ENCODE assay signal across 15 cellular contexts in genomic region chrX:48022100-48022499, GRCh38. TPM values are rescaled to one million over a fixed set of nuclear protein-coding genes. Genes with fewer than 3 reads are reported as not detected.
DNase-seq lines count a peak whose midpoint lies in the region; ATAC-seq and TF ChIP-seq lines count a peak whose summit lies in the region.
"Had no signal": no experiment of that assay in that cellular context is flagged by ENCODE, and none has a peak within 500 bp of the region (broad histone marks: within the 10 kb centered on the region; RNA-seq: fewer than 3 reads in every experiment).

No MANE protein-coding gene starts in this region.

- intact Hi-C loops in CD8-positive, alpha-beta T cell (cut with DNase I, micrococcal nuclease) = loop anchor here (2.0 to 10.0 kb wide), 6 partner anchors 25 to 657 kb away; partner anchors contain the start of genes ARAF (in 1 of the 2), SYN1 (in 1 of the 2), UXT (in 1 of the 2) and ZNF41 (in 1 of the 2)
- intact Hi-C loops in adrenal gland (cut with DNase I) = no loop called here

- H3K4me3 Mint-ChIP-seq in CD8-positive, alpha-beta T cell = peak overlapping the region; percentile 95

- POLR2A ChIA-PET in CD8-positive, alpha-beta T cell (lab: Charles Lee) = no interaction called here

- no peaks in the 10 kb centered on the region for H3K79me2 ChIP-seq in Loucy (ENCODE audit: insufficient read depth, low read length)
- no peaks in the 10 kb centered on the region for H3K79me2 ChIP-seq in parathyroid adenoma

- no peaks in the 10 kb centered on the region for H3K9me3 ChIP-seq in CD8-positive, alpha-beta T cell (ENCODE audit: low read length)
- H3K9me3 ChIP-seq in Loucy (ENCODE audit: insufficient read depth, low read depth, low read length) (no peaks in the 10 kb centered on the region), parathyroid adenoma (ENCODE audit: control insufficient read depth, low read length) (no peaks in the 10 kb centered on the region), adrenal gland (replicated peaks in 1 of 3) (no peaks in the 10 kb centered on the region)
- H3K9me3 ChIP-seq: prostate gland had no signal

- H3K4me2 ChIP-seq in Loucy (ENCODE audit: low read depth, low read length, poor library complexity, severe bottlenecking) (peak overlapping the region; percentile 83), parathyroid adenoma (ENCODE audit: low read length) (peak overlapping the region; percentile 79)

- H3K4me1 Mint-ChIP-seq in CD8-positive, alpha-beta T cell (ENCODE audit: low read depth) = peaks cover 19% of the 10 kb centered on the region

- no peak for TF ChIP-seq CTCF in CD8-positive, alpha-beta T cell (IDR thresholded peaks at IDR 0.05)
- no peak for TF ChIP-seq CTCF in Loucy (conservative IDR thresholded peaks at IDR 0.05; ENCODE audit: low read length)
- TF ChIP-seq CTCF in parathyroid adenoma (IDR thresholded peaks at IDR 0.05) = no peak
- no peak for TF ChIP-seq CTCF in adrenal gland (IDR thresholded peaks at IDR 0.05)

- H3K4me1 ChIP-seq in CD8-positive, alpha-beta T cell (ENCODE audit: insufficient read depth, low read length) = peaks cover 3% of the 10 kb centered on the region
- H3K4me1 ChIP-seq in Loucy (ENCODE audit: insufficient read depth, low read length, poor library complexity, severe bottlenecking) (peaks cover 2% of the 10 kb centered on the region), parathyroid adenoma (no peaks in the 10 kb centered on the region), adrenal gland (replicated peaks in 1 of 2) (no peaks in the 10 kb centered on the region)
- H3K4me1 ChIP-seq: prostate gland had no signal

- no peaks in the 10 kb centered on the region for H3K9me2 ChIP-seq in Loucy (replicated peaks; ENCODE audit: low read depth, low read length)

- no peaks in the 10 kb centered on the region for H3K9me3 Mint-ChIP-seq in CD8-positive, alpha-beta T cell

- H3K27me3 Mint-ChIP-seq in CD8-positive, alpha-beta T cell (ENCODE audit: low read depth) = no peaks in the 10 kb centered on the region

- no peak overlapping the region for H3K4me3 ChIP-seq in CD8-positive, alpha-beta T cell (ENCODE audit: low read depth, low read length)
- H3K4me3 ChIP-seq in Loucy (ENCODE audit: low read length, poor library complexity, severe bottlenecking) (peak overlapping the region; percentile 83), parathyroid adenoma (ENCODE audit: low read depth, low read length) (peak overlapping the region; percentile 76), adrenal gland (no peak overlapping the region)

- no peak for DNase-seq in CD8-positive, alpha-beta T cell
- no peak for DNase-seq in epithelial cell of prostate (ENCODE audit: low read depth, low spot score)
- no peak for DNase-seq in adrenal gland
- DNase-seq in NCI-H1417 (lab: John Stamatoyannopoulos, UW) = no peak
- DNase-seq: cortex of kidney had no signal

- TF ChIP-seq POLR2A in adrenal gland (IDR thresholded peaks at IDR 0.05) = no peak

- no peaks in the 10 kb centered on the region for H3F3A ChIP-seq in Loucy (ENCODE audit: low read depth)

- CTCF ChIA-PET in CD8-positive, alpha-beta T cell (lab: Charles Lee) = interaction anchor here (1.0 kb wide), 1 partner anchor 63 kb away, joined by 3 read pairs; no protein-coding TSS in a partner anchor

- no peaks in the 10 kb centered on the region for H3K36me3 ChIP-seq in CD8-positive, alpha-beta T cell (ENCODE audit: insufficient read depth, low read length)
- H3K36me3 ChIP-seq in Loucy (ENCODE audit: insufficient read depth, low read length) = no peaks in the 10 kb centered on the region
- H3K36me3 ChIP-seq in parathyroid adenoma (ENCODE audit: control insufficient read depth, insufficient read depth, low read length) = no peaks in the 10 kb centered on the region
- H3K36me3 ChIP-seq in adrenal gland (replicated peaks in 1 of 2) = no peaks in the 10 kb centered on the region
- H3K36me3 ChIP-seq: prostate gland had no signal

- no peaks in the 10 kb centered on the region for H4K20me1 ChIP-seq in Loucy (ENCODE audit: insufficient read depth, low read length, poor library complexity, severe bottlenecking)

- no peak for ATAC-seq in CD8-positive, alpha-beta T cell
- ATAC-seq in HG03469 (IDR thresholded peaks at IDR 0.05; ENCODE audit: unreplicated experiment) = no peak
- ATAC-seq in HG02759 (IDR thresholded peaks at IDR 0.05; ENCODE audit: unreplicated experiment) = no peak

- WGBS in adrenal gland, 4 donors = 47 to 73% (median 61%) methylated on average over 1 to 3 of the region's 3 CpGs

- H2AFZ ChIP-seq in Loucy (ENCODE audit: low read length) (no peak overlapping the region), parathyroid adenoma (no peak overlapping the region)

- no peak overlapping the region for H3K27ac ChIP-seq in CD8-positive, alpha-beta T cell (ENCODE audit: low read depth, low read length)
- H3K27ac ChIP-seq in epithelial cell of prostate (peak overlapping the region; percentile 47), parathyroid adenoma (no peak overlapping the region), adrenal gland (no peak overlapping the region)

- peak overlapping the region; percentile 77 for H3K9ac ChIP-seq in Loucy (ENCODE audit: low read depth, low read length, poor library complexity, severe bottlenecking)
- no peak overlapping the region for H3K9ac ChIP-seq in parathyroid adenoma

- no peaks in the 10 kb centered on the region for H3K27me3 ChIP-seq in CD8-positive, alpha-beta T cell (ENCODE audit: insufficient read depth, low read length)
- H3K27me3 ChIP-seq in Loucy (ENCODE audit: insufficient read depth, low read length, poor library complexity, severe bottlenecking) = no peaks in the 10 kb centered on the region
- no peaks in the 10 kb centered on the region for H3K27me3 ChIP-seq in parathyroid adenoma (ENCODE audit: control insufficient read depth, insufficient read depth, low read length)
- H3K27me3 ChIP-seq in adrenal gland = no peaks in the 10 kb centered on the region

- H3K27ac Mint-ChIP-seq in CD8-positive, alpha-beta T cell = no peak overlapping the region

- H3K36me3 Mint-ChIP-seq in CD8-positive, alpha-beta T cell = peaks cover 8% of the 10 kb centered on the region
- H3K36me3 Mint-ChIP-seq: CD14-positive monocyte had no signal

RNA-seq across cellular contexts. Expression of gene SPACA5, which starts 15.3 kb away (rescaled TPM):
- total RNA-seq in CD8-positive, alpha-beta T cell = not detected
- not detected for total RNA-seq in adrenal gland
- polyA plus RNA-seq in adrenal gland = not detected
- total RNA-seq: G401, lung microvascular endothelial cell, PC-9, prostate gland, ureter had no signal
- polyA plus RNA-seq: CD14-positive monocyte had no signal

RNA-seq across cellular contexts. Expression of gene ZNF182, which starts 18.3 kb away (rescaled TPM):
- 1 to 10 TPM; 5.0 to 5.3 TPM for total RNA-seq in CD8-positive, alpha-beta T cell
- total RNA-seq in adrenal gland = 1 to 10 TPM; 1.9 to 6.2 (median 3.2) TPM
- polyA plus RNA-seq in adrenal gland = 1 to 10 TPM; 5.1 to 7.3 (median 6.5) TPM

RNA-seq across cellular contexts. Expression of gene ZNF630, which starts 49.3 kb away (rescaled TPM):
- total RNA-seq in CD8-positive, alpha-beta T cell = 1 to 10 TPM; 1.1 to 1.4 TPM
- total RNA-seq in adrenal gland = 1 to 10 TPM in 7 of 8 donors, under 1 TPM in 1; 0.74 to 5.5 (median 3.5) TPM
- polyA plus RNA-seq in adrenal gland = 1 to 10 TPM; 3.1 to 3.5 (median 3.1) TPM
- total RNA-seq: G401 had no signal

Comparison
In these comparisons a context has a peak if more than half of its experiments do, and no peak if none do; other contexts are left out.
1. H3K4me3 ChIP-seq: peak in Loucy (single experiment) and parathyroid adenoma (single experiment); none in CD8-positive, alpha-beta T cell (single experiment) and adrenal gland (0 of 4).
2. intact Hi-C loops: an anchor here in CD8-positive, alpha-beta T cell (2.0 to 10.0 kb wide); none called in adrenal gland.